24 cellular contexts compared by ENCODE assay signal in the genomic region with DNA sequence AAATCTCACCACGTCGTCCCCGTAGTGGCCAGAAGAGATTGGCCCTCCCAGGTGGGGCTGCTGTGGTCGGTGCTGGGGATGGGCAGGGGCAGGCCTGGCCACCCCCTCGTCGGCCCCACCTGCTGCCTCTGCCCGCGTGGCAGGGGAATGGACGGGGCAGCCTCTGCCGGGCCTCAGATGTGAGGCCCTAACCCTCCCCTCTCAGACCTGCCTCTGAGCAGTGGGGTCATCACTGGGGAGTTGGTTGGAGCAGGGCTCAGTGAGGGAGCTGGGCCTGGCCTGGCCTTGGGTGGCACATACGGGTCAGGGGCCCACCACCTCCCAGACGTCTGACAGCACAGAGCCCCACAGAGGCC. TPM values are rescaled to one million over a fixed set of nuclear protein-coding genes. Genes with fewer than 3 reads are reported as not detected.
DNase-seq lines count a peak whose midpoint lies in the region; ATAC-seq, FAIRE-seq and TF ChIP-seq lines count a peak whose summit lies in the region.
"Had no signal": no experiment of that assay in that cellular context is flagged by ENCODE, and none has a peak within 500 bp of the region (broad histone marks: within the 10 kb centered on the region; RNA-seq: fewer than 3 reads in every experiment).

No MANE protein-coding gene starts in this region.

- H3K27me3 ChIP-seq in left ventricle myocardium inferior (ENCODE audit: low read depth), result no peaks in the 10 kb centered on the region

- H3K36me3 ChIP-seq in left ventricle myocardium inferior, result peaks cover 6% of the 10 kb centered on the region
- no peaks in the 10 kb centered on the region for H3K36me3 ChIP-seq in HEK293 (ENCODE audit: control insufficient read depth in 2 of 2, insufficient read depth in 1 of 2, low read length in 2 of 2)
- no peaks in the 10 kb centered on the region for H3K36me3 ChIP-seq in kidney (ENCODE audit: control insufficient read depth in 1 of 2, insufficient read depth in 2 of 2, low read length in 2 of 2)
- H3K36me3 ChIP-seq: SJSA1 had no signal

- no peak for ATAC-seq in Right ventricle myocardium superior (ENCODE audit: poor library complexity)
- ATAC-seq in stimulated activated memory B cell treated with anti-CD40 and anti-IgM and Interleukin-4, amounts not matched to agents 10 μg/mL and 1 μg/mL and 100 μg/mL, for 72 hours, result peak; percentile 18
- no peak for ATAC-seq in HG03280 (IDR thresholded peaks at IDR 0.05; ENCODE audit: unreplicated experiment)
- no peak for ATAC-seq in GM21381 (IDR thresholded peaks at IDR 0.05; ENCODE audit: unreplicated experiment)
- ATAC-seq: Panc1 had no signal

- H3K27ac Mint-ChIP-seq in stimulated activated memory B cell treated with anti-CD40 and anti-IgM and Interleukin-4, amounts not matched to agents 10 μg/mL and 1 μg/mL and 100 μg/mL, for 72 hours, result no peak overlapping the region
- H3K27ac Mint-ChIP-seq: B cell; CD4-positive, alpha-beta T cell; IgD-negative memory B cell had no signal

- no peaks in the 10 kb centered on the region for H3K36me3 Mint-ChIP-seq in stimulated activated memory B cell treated with anti-CD40 and anti-IgM and Interleukin-4, amounts not matched to agents 10 μg/mL and 1 μg/mL and 100 μg/mL, for 72 hours
- H3K36me3 Mint-ChIP-seq: IgD-negative memory B cell had no signal

- H3K27me3 Mint-ChIP-seq in stimulated activated memory B cell treated with anti-CD40 and anti-IgM and Interleukin-4, amounts not matched to agents 10 μg/mL and 1 μg/mL and 100 μg/mL, for 72 hours, result peaks cover 8% of the 10 kb centered on the region
- H3K27me3 Mint-ChIP-seq: CD4-positive, alpha-beta T cell; IgD-negative memory B cell had no signal

- no peak for DNase-seq in left ventricle myocardium inferior
- DNase-seq in Right ventricle myocardium superior, result no peak
- peak; percentile 69 for DNase-seq in kidney
- DNase-seq in SIG-M5 (lab: John Stamatoyannopoulos, UW), result no peak
- DNase-seq: CD4-positive, alpha-beta T cell; DMS79 treated with DMSO at 0.1 percent for 48 hours; GM23248; HCEC 1CT; MV-4-11; NCI-H1105 treated with DMSO at 0.1 percent for 48 hours; NCI-H1694; NCI-H2081; NCI-H2171; NCI-H524 treated with DMSO at 0.1 percent for 48 hours; NCI-H82 had no signal

- H3K4me3 ChIP-seq in left ventricle myocardium inferior, result no peak overlapping the region
- H3K4me3 ChIP-seq in HEK293 (ENCODE audit: low read depth, low read length), result no peak overlapping the region
- no peak overlapping the region for H3K4me3 ChIP-seq in kidney (ENCODE audit: low read length in 2 of 2)
- H3K4me3 ChIP-seq: GM23248, SJSA1 had no signal

- CTCF ChIA-PET in HEK293 (lab: Yijun Ruan, JAX), result no interaction called here

- H3K4me3 Mint-ChIP-seq in stimulated activated memory B cell treated with anti-CD40 and anti-IgM and Interleukin-4, amounts not matched to agents 10 μg/mL and 1 μg/mL and 100 μg/mL, for 72 hours, result no peak overlapping the region
- H3K4me3 Mint-ChIP-seq: B cell; CD4-positive, alpha-beta T cell; IgD-negative memory B cell had no signal

- no peak for FAIRE-seq in kidney (lab: Jason Lieb, UNC)
- FAIRE-seq: A204.1 had no signal

- intact Hi-C loops in left ventricle myocardium inferior (cut with micrococcal nuclease), result no loop called here
- intact Hi-C loops in Right ventricle myocardium superior (cut with DNase I), result no loop called here
- intact Hi-C loops in kidney (cut with DNase I), result no loop called here

- POLR2A ChIA-PET in HEK293 (lab: Yijun Ruan, JAX), result no interaction called here

- H3K9ac ChIP-seq in kidney (ENCODE audit: low read length in 2 of 2), result no peak overlapping the region
- H3K9ac ChIP-seq: GM23248 had no signal

- no peak for TF ChIP-seq CTCF in left ventricle myocardium inferior (IDR thresholded peaks at IDR 0.05; ENCODE audit: borderline replicate concordance)
- no peak for TF ChIP-seq CTCF in HEK293 (tag by site-specific recombination; IDR thresholded peaks at IDR 0.05)
- no peak for TF ChIP-seq CTCF in kidney (IDR thresholded peaks at IDR 0.05; ENCODE audit: borderline replicate concordance, extremely low read depth, insufficient read depth)

- H3K9me3 Mint-ChIP-seq in stimulated activated memory B cell treated with anti-CD40 and anti-IgM and Interleukin-4, amounts not matched to agents 10 μg/mL and 1 μg/mL and 100 μg/mL, for 72 hours, result no peaks in the 10 kb centered on the region
- H3K9me3 Mint-ChIP-seq: CD4-positive, alpha-beta T cell had no signal

- peak overlapping the region; percentile 59 for H3K27ac ChIP-seq in left ventricle myocardium inferior (replicated peaks)
- no peak overlapping the region for H3K27ac ChIP-seq in HEK293 (ENCODE audit: extremely low read depth, low read depth, low read length)
- no peak overlapping the region for H3K27ac ChIP-seq in kidney (ENCODE audit: low read depth in 2 of 2, low read length in 2 of 2)
- H3K27ac ChIP-seq: GM23248, SJSA1 had no signal

- peaks cover 46% of the 10 kb centered on the region for H3K4me1 ChIP-seq in left ventricle myocardium inferior
- peaks cover 2% of the 10 kb centered on the region; the same call in 1 of the 2 replicates for H3K4me1 ChIP-seq in HEK293 (ENCODE audit: control insufficient read depth, insufficient read depth, low read length)
- H3K4me1 ChIP-seq in kidney (ENCODE audit: control insufficient read depth in 1 of 2, insufficient read depth in 1 of 2, low read depth in 1 of 2, low read length in 2 of 2), result peaks cover 0 to 14% of the 10 kb centered on the region in 2 donors
- H3K4me1 ChIP-seq: SJSA1 had no signal

- H3K9me3 ChIP-seq in left ventricle myocardium inferior (replicated peaks) (no peaks in the 10 kb centered on the region), HEK293 (ENCODE audit: control insufficient read depth, insufficient read depth, low read depth, low read length) (no peaks in the 10 kb centered on the region), kidney (ENCODE audit: control insufficient read depth in 1 of 2, low read length in 2 of 2) (no peaks in the 10 kb centered on the region)
- H3K9me3 ChIP-seq: SJSA1 had no signal

- H3K4me1 Mint-ChIP-seq in stimulated activated memory B cell treated with anti-CD40 and anti-IgM and Interleukin-4, amounts not matched to agents 10 μg/mL and 1 μg/mL and 100 μg/mL, for 72 hours, result peaks cover 6% of the 10 kb centered on the region

TF ChIP-seq in HEK293, 187 proteins besides CTCF, POLR2A, EP300 and RAD21:
- TF ChIP-seq, protein P1, sequence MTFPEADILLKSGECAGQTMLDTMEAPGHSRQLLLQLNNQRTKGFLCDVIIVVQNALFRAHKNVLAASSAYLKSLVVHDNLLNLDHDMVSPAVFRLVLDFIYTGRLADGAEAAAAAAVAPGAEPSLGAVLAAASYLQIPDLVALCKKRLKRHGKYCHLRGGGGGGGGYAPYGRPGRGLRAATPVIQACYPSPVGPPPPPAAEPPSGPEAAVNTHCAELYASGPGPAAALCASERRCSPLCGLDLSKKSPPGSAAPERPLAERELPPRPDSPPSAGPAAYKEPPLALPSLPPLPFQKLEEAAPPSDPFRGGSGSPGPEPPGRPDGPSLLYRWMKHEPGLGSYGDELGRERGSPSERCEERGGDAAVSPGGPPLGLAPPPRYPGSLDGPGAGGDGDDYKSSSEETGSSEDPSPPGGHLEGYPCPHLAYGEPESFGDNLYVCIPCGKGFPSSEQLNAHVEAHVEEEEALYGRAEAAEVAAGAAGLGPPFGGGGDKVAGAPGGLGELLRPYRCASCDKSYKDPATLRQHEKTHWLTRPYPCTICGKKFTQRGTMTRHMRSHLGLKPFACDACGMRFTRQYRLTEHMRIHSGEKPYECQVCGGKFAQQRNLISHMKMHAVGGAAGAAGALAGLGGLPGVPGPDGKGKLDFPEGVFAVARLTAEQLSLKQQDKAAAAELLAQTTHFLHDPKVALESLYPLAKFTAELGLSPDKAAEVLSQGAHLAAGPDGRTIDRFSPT (tag by site-specific recombination; IDR thresholded peaks at IDR 0.05), result peak; percentile 21; the same call in 1 of the 2 replicates
- TF ChIP-seq ZNF561 (tag by site-specific recombination; IDR thresholded peaks at IDR 0.05; ENCODE audit: borderline replicate concordance), result no peak
- TF ChIP-seq RBAK (tag by site-specific recombination; IDR thresholded peaks at IDR 0.05), result no peak
- no peak for TF ChIP-seq ZNF837 (tag by site-specific recombination; IDR thresholded peaks at IDR 0.05)
- TF ChIP-seq, protein P2, sequence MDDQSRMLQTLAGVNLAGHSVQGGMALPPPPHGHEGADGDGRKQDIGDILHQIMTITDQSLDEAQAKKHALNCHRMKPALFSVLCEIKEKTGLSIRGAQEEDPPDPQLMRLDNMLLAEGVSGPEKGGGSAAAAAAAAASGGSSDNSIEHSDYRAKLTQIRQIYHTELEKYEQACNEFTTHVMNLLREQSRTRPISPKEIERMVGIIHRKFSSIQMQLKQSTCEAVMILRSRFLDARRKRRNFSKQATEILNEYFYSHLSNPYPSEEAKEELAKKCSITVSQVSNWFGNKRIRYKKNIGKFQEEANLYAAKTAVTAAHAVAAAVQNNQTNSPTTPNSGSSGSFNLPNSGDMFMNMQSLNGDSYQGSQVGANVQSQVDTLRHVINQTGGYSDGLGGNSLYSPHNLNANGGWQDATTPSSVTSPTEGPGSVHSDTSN (CRISPR knock-in tag; IDR thresholded peaks at IDR 0.05), result no peak
- no peak for TF ChIP-seq ZNF48 (tag by site-specific recombination; IDR thresholded peaks at IDR 0.05)
- TF ChIP-seq, protein P3, sequence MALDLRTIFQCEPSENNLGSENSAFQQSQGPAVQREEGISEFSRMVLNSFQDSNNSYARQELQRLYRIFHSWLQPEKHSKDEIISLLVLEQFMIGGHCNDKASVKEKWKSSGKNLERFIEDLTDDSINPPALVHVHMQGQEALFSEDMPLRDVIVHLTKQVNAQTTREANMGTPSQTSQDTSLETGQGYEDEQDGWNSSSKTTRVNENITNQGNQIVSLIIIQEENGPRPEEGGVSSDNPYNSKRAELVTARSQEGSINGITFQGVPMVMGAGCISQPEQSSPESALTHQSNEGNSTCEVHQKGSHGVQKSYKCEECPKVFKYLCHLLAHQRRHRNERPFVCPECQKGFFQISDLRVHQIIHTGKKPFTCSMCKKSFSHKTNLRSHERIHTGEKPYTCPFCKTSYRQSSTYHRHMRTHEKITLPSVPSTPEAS (tag by site-specific recombination; IDR thresholded peaks at IDR 0.05), result no peak
- no peak for TF ChIP-seq ZNF211 (tag by site-specific recombination; IDR thresholded peaks at IDR 0.05; ENCODE audit: low read depth)
- TF ChIP-seq ZNF776 (tag by site-specific recombination; IDR thresholded peaks at IDR 0.05; ENCODE audit: borderline replicate concordance), result no peak
TF ChIP-seq in HEK293: peak in this region for 1.

RNA-seq across cellular contexts. Expression of a gene that starts 41.5 kb away (rescaled TPM):
- 41.2 TPM for total RNA-seq in left ventricle myocardium inferior
- 38.1 TPM for total RNA-seq in Right ventricle myocardium superior
- 61.9 TPM for total RNA-seq in kidney
- polyA plus RNA-seq in kidney (ENCODE audit: insufficient read depth, low read depth, low replicate concordance), result 12.1 TPM
- total RNA-seq: GM23248 had no signal
- polyA plus RNA-seq: GM23248 had no signal
